11 cellular contexts compared by ENCODE assay signal in genomic region chr14:77203611-77204456, GRCh38. TPM values are rescaled to one million over a fixed set of nuclear protein-coding genes. Genes with fewer than 3 reads are reported as not detected.
DNase-seq lines count a peak whose midpoint lies in the region; ATAC-seq and TF ChIP-seq lines count a peak whose summit lies in the region.
"Had no signal": no experiment of that assay in that cellular context is flagged by ENCODE, and none has a peak within 500 bp of the region (broad histone marks: within the 10 kb centered on the region; RNA-seq: fewer than 3 reads in every experiment).

No MANE protein-coding gene starts in this region.

- H3K4me3 ChIP-seq in neuronal stem cell (ENCODE audit: low read length in 2 of 2) (no peak overlapping the region), body of pancreas (no peak overlapping the region)

- no peak overlapping the region for H2BK15ac ChIP-seq in neuronal stem cell (ENCODE audit: low read length)

- H3K36me3 ChIP-seq in neuronal stem cell (replicated peaks in 1 of 2; ENCODE audit: control insufficient read depth in 2 of 2, insufficient read depth in 2 of 2, low read length in 2 of 2), result no peaks in the 10 kb centered on the region
- H3K36me3 ChIP-seq in body of pancreas (replicated peaks in 1 of 2; ENCODE audit: insufficient read depth in 1 of 2, low read depth in 2 of 2), result no peaks in the 10 kb centered on the region

- no peak for TF ChIP-seq POLR2A in body of pancreas (IDR thresholded peaks at IDR 0.05)

- no peak overlapping the region for H3K18ac ChIP-seq in neuronal stem cell (ENCODE audit: low read length)

- WGBS in neuronal stem cell (ENCODE audit: extremely low coverage in 2 of 2, insufficient read length in 2 of 2, insufficient replicate concordance in 1 of 2), 2 donors, result no CpG with 5 or more reads among the region's 5 CpGs
- 72% methylated on average over 3 to 5 of the region's 5 CpGs for WGBS in body of pancreas, 2 donors

- H3K4me2 ChIP-seq in neuronal stem cell (ENCODE audit: insufficient read depth, low read length, poor library complexity, severe bottlenecking), result no peak overlapping the region

- no peaks in the 10 kb centered on the region for H3K79me1 ChIP-seq in neuronal stem cell (ENCODE audit: low read depth, low read length)

- H3K23ac ChIP-seq in neuronal stem cell (ENCODE audit: low read depth, low read length, poor library complexity), result no peak overlapping the region

- H4K91ac ChIP-seq in neuronal stem cell (ENCODE audit: low read depth, low read length, poor library complexity), result no peak overlapping the region

- H2BK5ac ChIP-seq in neuronal stem cell (ENCODE audit: low read length), result no peak overlapping the region

- TF ChIP-seq CTCF in body of pancreas (IDR thresholded peaks at IDR 0.05) (no peak), GM13976 (IDR thresholded peaks at IDR 0.05; ENCODE audit: borderline replicate concordance, control extremely low read depth, extremely low read depth, insufficient read depth, missing control alignments) (no peak)

- no peak overlapping the region for H3K4ac ChIP-seq in neuronal stem cell (ENCODE audit: low read length)

- no peak for ATAC-seq in body of pancreas
- no peak for ATAC-seq in HG02884 (IDR thresholded peaks at IDR 0.05; ENCODE audit: unreplicated experiment)
- ATAC-seq: stimulated activated naive CD8-positive, alpha-beta T cell treated with anti-CD3 and anti-CD28 coated beads, Interleukin-15, amount 100 ng/mL, for 72 hours had no signal

- H3K9ac ChIP-seq in neuronal stem cell (ENCODE audit: low read depth, low read length, poor library complexity), result no peak overlapping the region

- H3K27me3 ChIP-seq in neuronal stem cell (ENCODE audit: control insufficient read depth in 3 of 3, insufficient read depth in 3 of 3, low read depth in 1 of 3, low read length in 3 of 3) (peaks cover 0 to 9% (median 0%) of the 10 kb centered on the region in 3 experiments), body of pancreas (no peaks in the 10 kb centered on the region)

- peak; percentile 53 for DNase-seq in G401 (ENCODE audit: low spot score)
- peak; percentile 92 for DNase-seq in NCI-H2171 treated with DMSO at 0.1 percent for 48 hours (lab: John Stamatoyannopoulos, UW)
- peak in 36 of 58 donors; percentile 10 to 71 (median 26) for DNase-seq in anterior cingulate cortex (lab: John Stamatoyannopoulos, UW)
- DNase-seq in neuronal stem cell (ENCODE audit: low spot score), result no peak
- no peak for DNase-seq in body of pancreas
- no peak for DNase-seq in NOMO-1 (lab: John Stamatoyannopoulos, UW; ENCODE audit: unreplicated experiment in 2 of 2)
- DNase-seq in GM13976 (ENCODE audit: low spot score), result no peak
- DNase-seq: H7; stimulated activated CD4-positive, alpha-beta T cell treated with anti-CD3 and anti-CD28 coated beads, Interleukin-2, amount 100 ng/mL, for 48 hours; stimulated activated naive CD8-positive, alpha-beta T cell treated with anti-CD3 and anti-CD28 coated beads, Interleukin-15, amount 100 ng/mL, for 72 hours had no signal

- no peak overlapping the region for H2AK5ac ChIP-seq in neuronal stem cell (ENCODE audit: low read depth, low read length)

- no peak overlapping the region for H4K8ac ChIP-seq in neuronal stem cell (ENCODE audit: low read depth, low read length)

- H3K9me3 ChIP-seq in neuronal stem cell (replicated peaks in 1 of 2; ENCODE audit: control insufficient read depth in 2 of 2, insufficient read depth in 1 of 2, low read depth in 1 of 2, low read length in 2 of 2), result no peaks in the 10 kb centered on the region
- no peaks in the 10 kb centered on the region for H3K9me3 ChIP-seq in body of pancreas

- no peak overlapping the region for H2BK12ac ChIP-seq in neuronal stem cell (ENCODE audit: low read length)

- intact Hi-C loops in body of pancreas (cut with DNase I), result no loop called here

- in situ Hi-C loops in G401 (cut with HindIII; ENCODE audit: low sequenced_read_pairs) (no loop called here), GM13976 (cut with MboI; ENCODE audit: low sequenced_read_pairs, unreplicated experiment) (no loop called here)

- peaks cover 2 to 12% of the 10 kb centered on the region in 2 donors for H3K4me1 ChIP-seq in neuronal stem cell (ENCODE audit: control insufficient read depth in 2 of 2, insufficient read depth in 1 of 2, low read depth in 1 of 2, low read length in 2 of 2)
- H3K4me1 ChIP-seq in body of pancreas, result no peaks in the 10 kb centered on the region

- no peak overlapping the region for H2BK120ac ChIP-seq in neuronal stem cell (ENCODE audit: low read depth, low read length)

- H3K14ac ChIP-seq in neuronal stem cell (ENCODE audit: low read length), result no peak overlapping the region

- H2AFZ ChIP-seq in neuronal stem cell (ENCODE audit: low read length), result peak overlapping the region; percentile 40

- H3K27ac ChIP-seq in neuronal stem cell (replicated peaks; ENCODE audit: low read length) (no peak overlapping the region), body of pancreas (no peak overlapping the region)

RNA-seq across cellular contexts. Expression of gene TMEM63C, which starts 22.2 kb away (rescaled TPM):
- total RNA-seq in G401 (2014; rRNA removed; shearing (Covaris generic)), result 0.06 TPM in 1 of 2 replicates, not detected in the other
- 1.9 TPM for polyA plus RNA-seq in neuronal stem cell (2013, experiment 1 of 2)
- 1.9 TPM for polyA plus RNA-seq in neuronal stem cell (2013, experiment 2 of 2)
- 1 to 10 TPM in 1 of 2 donors, under 1 TPM in 1; 0.33 to 3.6 TPM for total RNA-seq in body of pancreas

Comparison
In these comparisons a context has a peak if more than half of its experiments do, and no peak if none do; other contexts are left out.
1. DNase-seq: peak in G401 (single experiment), NCI-H2171 treated with DMSO at 0.1 percent for 48 hours (single experiment) and anterior cingulate cortex (36 of 58); none in neuronal stem cell (single experiment), body of pancreas (0 of 4), NOMO-1 (0 of 2) and GM13976 (single experiment).